ENCODE assay signal across 2 cellular contexts in genomic region chr6:71490876-71491275, GRCh38.
TF ChIP-seq lines count a peak whose summit lies in the region.

No MANE protein-coding gene starts in this region.

TF ChIP-seq in SK-N-SH, 30 proteins besides CTCF, POLR2A, EP300 and RAD21 (continued from another document):
- TF ChIP-seq, protein P1, sequence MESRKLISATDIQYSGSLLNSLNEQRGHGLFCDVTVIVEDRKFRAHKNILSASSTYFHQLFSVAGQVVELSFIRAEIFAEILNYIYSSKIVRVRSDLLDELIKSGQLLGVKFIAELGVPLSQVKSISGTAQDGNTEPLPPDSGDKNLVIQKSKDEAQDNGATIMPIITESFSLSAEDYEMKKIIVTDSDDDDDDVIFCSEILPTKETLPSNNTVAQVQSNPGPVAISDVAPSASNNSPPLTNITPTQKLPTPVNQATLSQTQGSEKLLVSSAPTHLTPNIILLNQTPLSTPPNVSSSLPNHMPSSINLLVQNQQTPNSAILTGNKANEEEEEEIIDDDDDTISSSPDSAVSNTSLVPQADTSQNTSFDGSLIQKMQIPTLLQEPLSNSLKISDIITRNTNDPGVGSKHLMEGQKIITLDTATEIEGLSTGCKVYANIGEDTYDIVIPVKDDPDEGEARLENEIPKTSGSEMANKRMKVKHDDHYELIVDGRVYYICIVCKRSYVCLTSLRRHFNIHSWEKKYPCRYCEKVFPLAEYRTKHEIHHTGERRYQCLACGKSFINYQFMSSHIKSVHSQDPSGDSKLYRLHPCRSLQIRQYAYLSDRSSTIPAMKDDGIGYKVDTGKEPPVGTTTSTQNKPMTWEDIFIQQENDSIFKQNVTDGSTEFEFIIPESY (IDR thresholded peaks at IDR 0.05; ENCODE audit: borderline replicate concordance, low read depth) = no peak
- TF ChIP-seq USF2 (IDR thresholded peaks at IDR 0.05; ENCODE audit: borderline replicate concordance, low read depth, low read length) (no peak), CHD2 (IDR thresholded peaks at IDR 0.05; ENCODE audit: low read length, partially characterized antibody) (no peak), TEAD4 (IDR thresholded peaks at IDR 0.05; ENCODE audit: borderline replicate concordance, insufficient read depth) (no peak), MXI1 (IDR thresholded peaks at IDR 0.05; ENCODE audit: low read depth, low read length) (no peak), GABPA (IDR thresholded peaks at IDR 0.05; ENCODE audit: low read depth) (no peak), NRF1 (IDR thresholded peaks at IDR 0.05; ENCODE audit: low read depth, low read length) (no peak), MEF2A (IDR thresholded peaks at IDR 0.05; ENCODE audit: borderline replicate concordance, low read depth) (no peak)
- TF ChIP-seq, protein P2, sequence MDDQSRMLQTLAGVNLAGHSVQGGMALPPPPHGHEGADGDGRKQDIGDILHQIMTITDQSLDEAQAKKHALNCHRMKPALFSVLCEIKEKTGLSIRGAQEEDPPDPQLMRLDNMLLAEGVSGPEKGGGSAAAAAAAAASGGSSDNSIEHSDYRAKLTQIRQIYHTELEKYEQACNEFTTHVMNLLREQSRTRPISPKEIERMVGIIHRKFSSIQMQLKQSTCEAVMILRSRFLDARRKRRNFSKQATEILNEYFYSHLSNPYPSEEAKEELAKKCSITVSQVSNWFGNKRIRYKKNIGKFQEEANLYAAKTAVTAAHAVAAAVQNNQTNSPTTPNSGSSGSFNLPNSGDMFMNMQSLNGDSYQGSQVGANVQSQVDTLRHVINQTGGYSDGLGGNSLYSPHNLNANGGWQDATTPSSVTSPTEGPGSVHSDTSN (IDR thresholded peaks at IDR 0.05) = no peak
TF ChIP-seq in SK-N-SH: peak in this region for 0.

TF ChIP-seq in SK-N-SH treated with all-trans-retinoic acid at 6 μM for 48 hours, 23 proteins besides CTCF, POLR2A, EP300 and RAD21 (continued from another document):
- TF ChIP-seq BACH2 (CRISPR knock-in tag; IDR thresholded peaks at IDR 0.05; ENCODE audit: borderline replicate concordance) = no peak
- no peak for TF ChIP-seq ZC3H10 (CRISPR knock-in tag; IDR thresholded peaks at IDR 0.05)
- TF ChIP-seq PPARA (CRISPR knock-in tag; IDR thresholded peaks at IDR 0.05; ENCODE audit: borderline replicate concordance) = no peak
- TF ChIP-seq ZNF565 (CRISPR knock-in tag; conservative IDR thresholded peaks at IDR 0.05; ENCODE audit: low read depth) = no peak
- no peak for TF ChIP-seq TSHZ2 (CRISPR knock-in tag; IDR thresholded peaks at IDR 0.05)
- no peak for TF ChIP-seq CSDC2 (CRISPR knock-in tag; IDR thresholded peaks at IDR 0.05)
- TF ChIP-seq ZNF70 (CRISPR knock-in tag; IDR thresholded peaks at IDR 0.05) = no peak
- no peak for TF ChIP-seq GLIS3 (CRISPR knock-in tag; IDR thresholded peaks at IDR 0.05)
- TF ChIP-seq ARNTL (CRISPR knock-in tag; IDR thresholded peaks at IDR 0.05; ENCODE audit: borderline replicate concordance, low read depth) = no peak
- TF ChIP-seq ZFP30 (CRISPR knock-in tag; IDR thresholded peaks at IDR 0.05) = no peak
- TF ChIP-seq, protein P3, sequence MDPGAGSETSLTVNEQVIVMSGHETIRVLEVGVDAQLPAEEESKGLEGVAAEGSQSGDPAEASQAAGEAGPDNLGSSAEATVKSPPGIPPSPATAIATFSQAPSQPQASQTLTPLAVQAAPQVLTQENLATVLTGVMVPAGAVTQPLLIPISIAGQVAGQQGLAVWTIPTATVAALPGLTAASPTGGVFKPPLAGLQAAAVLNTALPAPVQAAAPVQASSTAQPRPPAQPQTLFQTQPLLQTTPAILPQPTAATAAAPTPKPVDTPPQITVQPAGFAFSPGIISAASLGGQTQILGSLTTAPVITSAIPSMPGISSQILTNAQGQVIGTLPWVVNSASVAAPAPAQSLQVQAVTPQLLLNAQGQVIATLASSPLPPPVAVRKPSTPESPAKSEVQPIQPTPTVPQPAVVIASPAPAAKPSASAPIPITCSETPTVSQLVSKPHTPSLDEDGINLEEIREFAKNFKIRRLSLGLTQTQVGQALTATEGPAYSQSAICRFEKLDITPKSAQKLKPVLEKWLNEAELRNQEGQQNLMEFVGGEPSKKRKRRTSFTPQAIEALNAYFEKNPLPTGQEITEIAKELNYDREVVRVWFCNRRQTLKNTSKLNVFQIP (CRISPR knock-in tag; IDR thresholded peaks at IDR 0.05; ENCODE audit: borderline replicate concordance, low read depth) = no peak
TF ChIP-seq in SK-N-SH treated with all-trans-retinoic acid at 6 μM for 48 hours: peak in this region for 0.
